Comparison of ENCODE assay signal across 31 cellular contexts in the genomic region with DNA sequence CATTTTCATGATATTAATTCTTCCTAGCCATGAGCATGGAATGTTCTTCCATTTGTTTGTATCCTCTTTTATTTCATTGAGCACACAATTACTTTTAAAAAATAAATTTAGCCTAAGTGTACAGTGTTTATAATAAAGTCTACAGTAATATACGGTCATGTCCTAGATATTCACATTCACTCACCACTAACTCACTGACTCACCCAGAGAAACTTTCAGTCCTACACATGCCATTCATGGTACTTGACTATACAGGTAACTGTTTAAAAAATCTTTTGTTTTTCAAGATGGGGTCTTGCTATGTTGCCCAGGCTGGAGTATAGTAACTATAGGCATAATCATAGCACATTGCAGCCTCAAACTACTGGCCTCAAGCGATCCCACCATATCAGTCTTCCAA.
"Had no signal": no experiment of that assay in that cellular context is flagged by ENCODE, and none has a peak within 500 bp of the region (broad histone marks: within the 10 kb centered on the region; RNA-seq: fewer than 3 reads in every experiment).

No MANE protein-coding gene starts in this region.

- H3K4me2 ChIP-seq: hepatocyte had no signal

- H3K27me3 Mint-ChIP-seq: progenitor cell of endocrine pancreas, type B pancreatic cell had no signal

- H3K27me3 ChIP-seq: body of pancreas, cardiac muscle cell, colonic mucosa, gastroesophageal sphincter, hepatocyte, neutrophil, right lobe of liver, uterus had no signal

- H3K36me3 ChIP-seq: cardiac muscle cell, colonic mucosa, gastroesophageal sphincter, neutrophil, right lobe of liver, uterus had no signal

- DNase-seq: activated CD4-positive, alpha-beta memory T cell treated with anti-CD3 and anti-CD28 coated beads, Interleukin-2, amount 10 ng/mL, durations not matched to agents 7 days and 5 days; activated CD4-positive, alpha-beta T cell treated with anti-CD3 and anti-CD28 coated beads, Interleukin-2, amount 10 ng/mL, durations not matched to agents 24 days and 14 days; activated CD4-positive, CD25-positive, alpha-beta regulatory T cell treated with anti-CD3 and anti-CD28 coated beads, Interleukin-2, amount 50 U/mL, for 72 hours; activated CD8-positive, alpha-beta memory T cell treated with anti-CD3 and anti-CD28 coated beads, Interleukin-2, amount 50 U/mL, for 48 hours; activated naive CD4-positive, alpha-beta T cell; activated T-cell treated with anti-CD3 and anti-CD28 coated beads, Interleukin-2, amount 50 U/mL, for 48 hours; anterior cingulate cortex; body of pancreas; cerebellar nuclear complex; colonic mucosa; effector CD8-positive, alpha-beta T cell; left colon; naive B cell; nephron progenitor cell; right lobe of liver; small intestine; stimulated activated CD4-positive, alpha-beta T cell treated with anti-CD3 and anti-CD28 coated beads, Interleukin-4, amount 100 ng/mL, for 24 hours; stimulated activated naive CD8-positive, alpha-beta T cell treated with anti-CD3 and anti-CD28 coated beads, Interleukin-15, amount 100 ng/mL, for 72 hours; substantia nigra; T1000; uterus had no signal

- H3K4me3 ChIP-seq: body of pancreas, cardiac muscle cell, colonic mucosa, gastroesophageal sphincter, hepatocyte, right lobe of liver, uterus had no signal

- H2AFZ ChIP-seq: hepatocyte had no signal

- H3K4me1 Mint-ChIP-seq: activated CD4-positive, alpha-beta T cell treated with anti-CD3 and anti-CD28 coated beads, Interleukin-2, amount 10 ng/mL, durations not matched to agents 24 days and 14 days; naive B cell; stimulated activated memory B cell treated with anti-CD40 and anti-IgM and Interleukin-4, amounts not matched to agents 10 μg/mL and 1 μg/mL and 100 μg/mL, for 72 hours had no signal

- H3K4me3 Mint-ChIP-seq: activated CD4-positive, alpha-beta memory T cell treated with anti-CD3 and anti-CD28 coated beads, Interleukin-2, amount 10 ng/mL, durations not matched to agents 7 days and 5 days; activated CD4-positive, alpha-beta T cell treated with anti-CD3 and anti-CD28 coated beads, Interleukin-2, amount 10 ng/mL, durations not matched to agents 24 days and 14 days; mesothelial cell of epicardium; naive B cell; nephron progenitor cell; stimulated activated memory B cell treated with anti-CD40 and anti-IgM and Interleukin-4, amounts not matched to agents 10 μg/mL and 1 μg/mL and 100 μg/mL, for 72 hours; stimulated activated naive CD8-positive, alpha-beta T cell treated with anti-CD3 and anti-CD28 coated beads, Interleukin-15, amount 100 ng/mL, for 72 hours; type B pancreatic cell had no signal

- H3K27ac ChIP-seq: body of pancreas, cardiac muscle cell, colonic mucosa, gastroesophageal sphincter, hepatocyte, neutrophil, right lobe of liver, uterus had no signal

- H3K9me3 Mint-ChIP-seq: activated CD4-positive, alpha-beta memory T cell treated with anti-CD3 and anti-CD28 coated beads, Interleukin-2, amount 10 ng/mL, durations not matched to agents 7 days and 5 days; activated CD4-positive, alpha-beta T cell treated with anti-CD3 and anti-CD28 coated beads, Interleukin-2, amount 10 ng/mL, durations not matched to agents 24 days and 14 days; activated naive CD4-positive, alpha-beta T cell treated with anti-CD3 and anti-CD28 coated beads, Interleukin-2, amount 50 U/mL, for 72 hours; activated T-helper 2 cell treated with anti-CD3 and anti-CD28 coated beads, Interferon-gamma antibody, Interleukin-2, Interleukin-4, amounts not matched to agents 10 μg/mL and 5 μg/mL and 100 μg/mL, durations not matched to agents 14 hours and 24 hours and 36 hours; mesothelial cell of epicardium; nephron progenitor cell; stimulated activated naive CD8-positive, alpha-beta T cell treated with anti-CD3 and anti-CD28 coated beads, Interleukin-15, amount 100 ng/mL, for 72 hours; type B pancreatic cell had no signal

- H3K36me3 Mint-ChIP-seq: activated naive CD4-positive, alpha-beta T cell treated with anti-CD3 and anti-CD28 coated beads, Interleukin-2, amount 50 U/mL, for 72 hours; mesothelial cell of epicardium; naive B cell; stimulated activated memory B cell treated with anti-CD40 and anti-IgM and Interleukin-4, amounts not matched to agents 10 μg/mL and 1 μg/mL and 100 μg/mL, for 72 hours; type B pancreatic cell had no signal

- H3K4me1 ChIP-seq: body of pancreas, colonic mucosa, gastroesophageal sphincter, uterus had no signal

- H3K9me3 ChIP-seq: body of pancreas, colonic mucosa, gastroesophageal sphincter, neutrophil, right lobe of liver, uterus had no signal

- ATAC-seq: activated naive CD4-positive, alpha-beta T cell treated with anti-CD3 and anti-CD28 coated beads, Interleukin-2, amount 50 U/mL, for 72 hours; body of pancreas; gastroesophageal sphincter; left colon; right lobe of liver; stimulated activated memory B cell treated with anti-CD40 and anti-IgM and Interleukin-4, amounts not matched to agents 10 μg/mL and 1 μg/mL and 100 μg/mL, for 72 hours; stimulated activated naive CD8-positive, alpha-beta T cell treated with anti-CD3 and anti-CD28 coated beads, Interleukin-15, amount 100 ng/mL, for 72 hours had no signal
